In the genomic region with DNA sequence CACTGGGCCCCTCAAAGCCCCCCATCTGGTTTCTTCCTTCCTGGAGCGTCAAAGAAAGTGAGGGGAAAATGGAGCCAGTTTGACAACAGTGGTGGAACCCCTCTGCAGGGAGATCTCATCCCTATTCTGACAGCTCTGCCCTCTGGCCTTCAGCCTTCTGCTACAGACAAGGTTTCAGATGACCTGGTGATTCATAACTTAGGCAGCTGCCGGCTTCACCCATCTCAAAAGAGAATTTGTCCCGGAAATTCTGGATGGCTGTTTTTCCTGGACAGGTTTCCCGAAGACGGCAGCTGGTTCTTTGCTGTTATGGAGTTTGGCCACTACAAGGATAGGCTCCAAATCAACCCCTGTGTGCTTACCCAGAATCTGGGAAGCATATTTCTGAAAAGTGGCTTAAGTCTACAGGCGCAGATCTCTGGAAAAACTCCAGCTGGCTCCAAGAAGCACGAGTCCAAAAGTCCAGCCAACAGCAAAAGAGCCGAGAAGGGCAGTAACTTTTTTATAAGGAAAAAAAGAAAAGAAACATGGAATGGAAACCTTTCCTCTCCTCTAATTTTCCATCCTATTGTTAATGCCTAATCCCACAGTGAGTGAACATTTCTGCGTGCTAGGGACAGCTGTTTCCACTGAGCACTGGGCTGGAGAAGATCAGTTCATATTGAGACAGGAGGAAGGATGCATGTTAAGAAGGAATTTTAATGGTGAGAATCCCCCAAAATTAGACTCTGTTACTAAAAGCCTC, we compare ENCODE assay signal across 9 cellular contexts. TPM values are rescaled to one million over a fixed set of nuclear protein-coding genes. Genes with fewer than 3 reads are reported as not detected.
A peak's percentile ranks its signal among the peaks of the same experiment; 100 is the strongest.
DNase-seq lines count a peak whose midpoint lies in the region; ATAC-seq and TF ChIP-seq lines count a peak whose summit lies in the region.
"Had no signal": no experiment of that assay in that cellular context is flagged by ENCODE, and none has a peak within 500 bp of the region (broad histone marks: within the 10 kb centered on the region; RNA-seq: fewer than 3 reads in every experiment).

No MANE protein-coding gene starts in this region.

- intact Hi-C loops in right cardiac atrium (cut with DNase I), result loop anchor here in 1 of 4 donors (10.0 kb wide), 1 partner anchor 52 kb away; a partner anchor contains a TSS

- H3K27me3 Mint-ChIP-seq in stimulated activated memory B cell treated with anti-CD40 and anti-IgM and Interleukin-4, amounts not matched to agents 10 μg/mL and 1 μg/mL and 100 μg/mL, for 72 hours, result no peaks in the 10 kb centered on the region

- H3K27me3 ChIP-seq in right cardiac atrium (ENCODE audit: control insufficient read depth, insufficient read depth), result no peaks in the 10 kb centered on the region

- no peaks in the 10 kb centered on the region for H3K9me3 Mint-ChIP-seq in stimulated activated memory B cell treated with anti-CD40 and anti-IgM and Interleukin-4, amounts not matched to agents 10 μg/mL and 1 μg/mL and 100 μg/mL, for 72 hours

- DNase-seq in H4 (ENCODE audit: low spot score) (peak; percentile 36), right cardiac atrium (peak; percentile 73 to 86 (median 77)), NCI-H510A (lab: John Stamatoyannopoulos, UW) (no peak), GM10248 (ENCODE audit: extremely low spot score) (no peak)
- no peak for DNase-seq in effector CD4-positive, alpha-beta T cell

- POLR2A ChIA-PET in GM10248 (lab: Yijun Ruan, JAX), result interaction anchor here (0.7 kb wide), 1 partner anchor 13 kb away, joined by 3 read pairs; no protein-coding TSS in a partner anchor

- H3K27ac ChIP-seq in angular gyrus (ENCODE audit: low read depth, low read length) (peak overlapping the region; percentile 7), right cardiac atrium (ENCODE audit: low read length) (peak overlapping the region; percentile 79)
- H3K27ac ChIP-seq: HL-60 had no signal

- ATAC-seq in right cardiac atrium (peak; percentile 89 to 90), HG03039 (IDR thresholded peaks at IDR 0.05; ENCODE audit: unreplicated experiment) (no peak)
- no peak for ATAC-seq in stimulated activated memory B cell treated with anti-CD40 and anti-IgM and Interleukin-4, amounts not matched to agents 10 μg/mL and 1 μg/mL and 100 μg/mL, for 72 hours

- peak overlapping the region; percentile 93 for H3K27ac Mint-ChIP-seq in stimulated activated memory B cell treated with anti-CD40 and anti-IgM and Interleukin-4, amounts not matched to agents 10 μg/mL and 1 μg/mL and 100 μg/mL, for 72 hours

- WGBS in right cardiac atrium, result 13% methylated on average over 9 of the region's 9 CpGs

- no peaks in the 10 kb centered on the region for H3K36me3 Mint-ChIP-seq in stimulated activated memory B cell treated with anti-CD40 and anti-IgM and Interleukin-4, amounts not matched to agents 10 μg/mL and 1 μg/mL and 100 μg/mL, for 72 hours

- no peak overlapping the region for H3K4me3 ChIP-seq in right cardiac atrium (ENCODE audit: low read length)

- CTCF ChIA-PET in GM10248 (lab: Yijun Ruan, JAX), result interaction anchor here (1.0 to 2.9 kb wide), 7 partner anchors 9 to 86 kb away, joined by 3 to 12 read pairs (median 5); no protein-coding TSS in a partner anchor

- H3K4me1 Mint-ChIP-seq in stimulated activated memory B cell treated with anti-CD40 and anti-IgM and Interleukin-4, amounts not matched to agents 10 μg/mL and 1 μg/mL and 100 μg/mL, for 72 hours, result peaks cover 42% of the 10 kb centered on the region

- no peaks in the 10 kb centered on the region for H3K9me3 ChIP-seq in right cardiac atrium (ENCODE audit: control insufficient read depth, low read length)

- TF ChIP-seq CTCF in GM10248 (IDR thresholded peaks at IDR 0.05; ENCODE audit: control extremely low read depth, extremely low read depth, low read depth, missing control alignments), result no peak

- peaks cover 31% of the 10 kb centered on the region for H3K4me1 ChIP-seq in right cardiac atrium (ENCODE audit: control insufficient read depth, insufficient read depth, low read length)

- no peak overlapping the region for H3K4me3 Mint-ChIP-seq in stimulated activated memory B cell treated with anti-CD40 and anti-IgM and Interleukin-4, amounts not matched to agents 10 μg/mL and 1 μg/mL and 100 μg/mL, for 72 hours

RNA-seq across cellular contexts. Expression of a gene that starts 54.5 kb away (rescaled TPM):
- 0.35 TPM in 1 of 2 replicates, not detected in the other for total RNA-seq in H4 (2014; rRNA removed; shearing (Covaris generic))
- total RNA-seq in right cardiac atrium, result 1 to 10 TPM; 4.5 to 8.1 (median 6.1) TPM
- 2.5 TPM for polyA plus RNA-seq in right cardiac atrium

Comparison
In these comparisons a context has a peak if more than half of its experiments do, and no peak if none do; other contexts are left out.
1. DNase-seq: peak in H4 (single experiment) and right cardiac atrium (3 of 3); none in effector CD4-positive, alpha-beta T cell (single experiment), NCI-H510A (single experiment) and GM10248 (single experiment).
2. ATAC-seq: peak in right cardiac atrium (2 of 2); none in stimulated activated memory B cell treated with anti-CD40 and anti-IgM and Interleukin-4, amounts not matched to agents 10 μg/mL and 1 μg/mL and 100 μg/mL, for 72 hours (single experiment) and HG03039 (single experiment).